In the genomic region with DNA sequence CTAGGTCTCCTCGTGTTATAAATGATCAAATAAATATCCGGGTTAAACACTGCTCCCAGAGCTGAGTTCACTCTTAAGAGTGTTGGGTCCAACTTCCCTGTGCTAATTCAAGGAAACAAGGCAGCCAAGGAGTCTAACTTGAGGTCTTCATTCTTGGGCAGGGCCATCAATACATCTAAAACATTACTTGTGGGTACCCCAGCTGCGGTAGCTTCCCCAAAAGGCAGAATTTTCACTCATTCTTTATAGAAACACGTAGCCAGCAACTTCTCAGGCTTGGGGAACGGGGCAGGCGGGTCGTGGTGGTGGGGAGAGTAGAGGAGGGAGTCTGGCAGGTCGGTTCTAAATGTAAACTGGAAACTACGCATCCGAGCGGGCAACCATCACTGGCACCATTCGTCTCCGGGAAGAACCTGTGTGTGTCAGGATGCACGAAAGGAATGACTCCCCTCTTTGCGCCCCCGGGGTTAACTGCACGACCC, we compare ENCODE assay signal across 8 cellular contexts. TPM values are rescaled to one million over a fixed set of nuclear protein-coding genes. Genes with fewer than 3 reads are reported as not detected.
A peak's percentile ranks its signal among the peaks of the same experiment; 100 is the strongest.
DNase-seq lines count a peak whose midpoint lies in the region; ATAC-seq and TF ChIP-seq lines count a peak whose summit lies in the region.

No MANE protein-coding gene starts in this region.

- H3K27me3 ChIP-seq in Karpas-422 (ENCODE audit: low read length) (no peaks in the 10 kb centered on the region), right atrium auricular region (no peaks in the 10 kb centered on the region), rectal smooth muscle tissue (ENCODE audit: control insufficient read depth, insufficient read depth, low read length) (no peaks in the 10 kb centered on the region)

- H3K9ac ChIP-seq in Karpas-422 (ENCODE audit: low read length) (peak overlapping the region; percentile 95), rectal smooth muscle tissue (ENCODE audit: low read length) (peak overlapping the region; percentile 79)

- H3K4me1 ChIP-seq in Karpas-422 (ENCODE audit: low read length) (peaks cover 34% of the 10 kb centered on the region), right atrium auricular region (peaks cover 0 to 22% of the 10 kb centered on the region in 2 donors), rectal smooth muscle tissue (ENCODE audit: control insufficient read depth, insufficient read depth, low read length) (peaks cover 8% of the 10 kb centered on the region)

- ATAC-seq in activated naive CD4-positive, alpha-beta T cell treated with anti-CD3 and anti-CD28 coated beads, Interleukin-2, amount 50 U/mL, for 72 hours = peak; percentile 1 to 2
- no peak for ATAC-seq in HG03457 (IDR thresholded peaks at IDR 0.05; ENCODE audit: unreplicated experiment)

- H3K9me3 ChIP-seq in Karpas-422 (ENCODE audit: low read length) (no peaks in the 10 kb centered on the region), right atrium auricular region (no peaks in the 10 kb centered on the region)

- H3K4me2 ChIP-seq in Karpas-422 (ENCODE audit: low read depth, low read length, poor library complexity, severe bottlenecking) = peak overlapping the region; percentile 100

- no peaks in the 10 kb centered on the region for H3K9me2 ChIP-seq in Karpas-422 (replicated peaks; ENCODE audit: insufficient read depth, low read length)

- H3K36me3 ChIP-seq in Karpas-422 (ENCODE audit: insufficient read depth, low read length) = no peaks in the 10 kb centered on the region
- H3K36me3 ChIP-seq in right atrium auricular region = no peaks in the 10 kb centered on the region
- H3K36me3 ChIP-seq in rectal smooth muscle tissue (ENCODE audit: control insufficient read depth, insufficient read depth, low read length) = no peaks in the 10 kb centered on the region

- H4K20me1 ChIP-seq in Karpas-422 (ENCODE audit: insufficient read depth, low read depth, low read length) = peaks cover 24% of the 10 kb centered on the region

- H3K27ac Mint-ChIP-seq in activated naive CD4-positive, alpha-beta T cell treated with anti-CD3 and anti-CD28 coated beads, Interleukin-2, amount 50 U/mL, for 72 hours = peak overlapping the region; percentile 91 to 97

- peaks cover 0 to 4% of the 10 kb centered on the region in 2 donors for H3K9me3 Mint-ChIP-seq in activated naive CD4-positive, alpha-beta T cell treated with anti-CD3 and anti-CD28 coated beads, Interleukin-2, amount 50 U/mL, for 72 hours

- H3K27ac ChIP-seq in Karpas-422 (ENCODE audit: low read length) = peak overlapping the region; percentile 42; the same call in 1 of the 2 replicates
- H3K27ac ChIP-seq in right atrium auricular region = peak overlapping the region; percentile 90 to 97
- peak overlapping the region; percentile 90 for H3K27ac ChIP-seq in rectal smooth muscle tissue (ENCODE audit: low read depth, low read length)

- H2AFZ ChIP-seq in Karpas-422 (ENCODE audit: low read length) = peak overlapping the region; percentile 86

- peaks cover 38% of the 10 kb centered on the region for H3K79me2 ChIP-seq in Karpas-422 (ENCODE audit: low read length)

- DNase-seq in GM12865 (ENCODE audit: low read depth) (peak; percentile 13), Karpas-422 (peak; percentile 62), right atrium auricular region (ENCODE audit: low spot score) (no peak), NCI-H446 treated with DMSO at 0.1 percent for 48 hours (lab: John Stamatoyannopoulos, UW) (no peak), NCI-H187 (lab: John Stamatoyannopoulos, UW) (no peak)
- peak in 1 of 2 donors; percentile 34 for DNase-seq in activated naive CD4-positive, alpha-beta T cell treated with anti-CD3 and anti-CD28 coated beads, Interleukin-2, amount 50 U/mL, for 72 hours (ENCODE audit: low spot score in 2 of 2)

- H3K36me3 Mint-ChIP-seq in activated naive CD4-positive, alpha-beta T cell treated with anti-CD3 and anti-CD28 coated beads, Interleukin-2, amount 50 U/mL, for 72 hours = peaks cover 12% of the 10 kb centered on the region in 2 donors

- TF ChIP-seq CTCF in GM12865 (IDR thresholded peaks at IDR 0.05; ENCODE audit: insufficient read depth, low read depth, low read length, missing control alignments) = no peak
- no peak for TF ChIP-seq CTCF in right atrium auricular region (IDR thresholded peaks at IDR 0.05)

- peak overlapping the region; percentile 100 for H3K4me3 ChIP-seq in GM12865 (ENCODE audit: low read depth, low read length)
- peak overlapping the region; percentile 85 for H3K4me3 ChIP-seq in Karpas-422 (ENCODE audit: low read length)
- H3K4me3 ChIP-seq in right atrium auricular region = peak overlapping the region; percentile 83 to 98
- peak overlapping the region; percentile 93 for H3K4me3 ChIP-seq in rectal smooth muscle tissue (ENCODE audit: low read length)

RNA-seq across cellular contexts. Expression of a gene that starts 0.7 kb away (rescaled TPM):
- 82.6 and 90.6 TPM in 2 replicates for total RNA-seq in Karpas-422 (2014; rRNA removed; shearing (Covaris generic); ENCODE audit: low replicate concordance)
- total RNA-seq in activated naive CD4-positive, alpha-beta T cell treated with anti-CD3 and anti-CD28 coated beads, Interleukin-2, amount 50 U/mL, for 72 hours = 100 to 1,000 TPM in 1 of 2 donors, 10 to 100 TPM in 1; 92.2 to 117 TPM
- total RNA-seq in right atrium auricular region = 10 to 100 TPM; 58.6 to 62.6 TPM

RNA-seq across cellular contexts. Expression of a gene that starts 53.7 kb away (rescaled TPM):
- total RNA-seq in Karpas-422 (2014; rRNA removed; shearing (Covaris generic); ENCODE audit: low replicate concordance) = 0.29 and 0.56 TPM in 2 replicates
- under 1 TPM in 1 of 2 donors, not detected in 1; 0.30 TPM for total RNA-seq in activated naive CD4-positive, alpha-beta T cell treated with anti-CD3 and anti-CD28 coated beads, Interleukin-2, amount 50 U/mL, for 72 hours
- 1 to 10 TPM in 1 of 2 donors, under 1 TPM in 1; 0.67 to 1.6 TPM for total RNA-seq in right atrium auricular region

Comparison
In these comparisons a context has a peak if more than half of its experiments do, and no peak if none do; other contexts are left out.
1. DNase-seq: peak in GM12865 (single experiment) and Karpas-422 (single experiment); none in right atrium auricular region (single experiment), NCI-H446 treated with DMSO at 0.1 percent for 48 hours (single experiment) and NCI-H187 (0 of 2).
2. H3K27ac ChIP-seq: peak in every context shown above with its lines; median percentile 94 in right atrium auricular region; 90 in rectal smooth muscle tissue; 42 in Karpas-422.
3. Peak in every context shown above with its lines, with median percentiles within 50 percentile points of each other: H3K4me3 ChIP-seq.